Comparison of ENCODE assay signal across 8 cellular contexts in genomic region chr11:114162719-114163123, GRCh38.
A peak's percentile ranks its signal among the peaks of the same experiment; 100 is the strongest.
DNase-seq lines count a peak whose midpoint lies in the region; ATAC-seq and TF ChIP-seq lines count a peak whose summit lies in the region.

No MANE protein-coding gene starts in this region.

- no peak for TF ChIP-seq CTCF in left lung (IDR thresholded peaks at IDR 0.05)
- no peak for TF ChIP-seq CTCF in GM13977 (IDR thresholded peaks at IDR 0.05; ENCODE audit: extremely low read depth, insufficient read depth, missing control alignments)

- DNase-seq in Caki2 (ENCODE audit: low read depth) (peak; percentile 84), NCI-H2196 treated with DMSO at 0.1 percent for 48 hours (lab: John Stamatoyannopoulos, UW; ENCODE audit: unreplicated experiment) (peak; percentile 88), cerebellum (ENCODE audit: low spot score) (peak; percentile 83), left lung (peak in 1 of 2 donors; percentile 83), GM13977 (ENCODE audit: low spot score) (no peak)

- H3K27ac ChIP-seq in left lung, result peak overlapping the region; percentile 75 to 84
- H3K27ac ChIP-seq in temporal lobe (ENCODE audit: low read depth, low read length), result peak overlapping the region; percentile 100

- no peaks in the 10 kb centered on the region for H3K27me3 ChIP-seq in left lung

- intact Hi-C loops in left lung (cut with DNase I), result loop anchor here in 1 of 2 donors (10.0 kb wide), 1 partner anchor 98 kb away; no protein-coding TSS in a partner anchor

- H3K4me1 ChIP-seq in left lung, result peaks cover 84 to 99% of the 10 kb centered on the region in 2 donors

- H3K36me3 ChIP-seq in left lung, result peaks cover 0 to 6% of the 10 kb centered on the region in 2 donors

- ATAC-seq in left lung (peak; percentile 68), GM21737 (IDR thresholded peaks at IDR 0.05; ENCODE audit: unreplicated experiment) (no peak), HG03159 (IDR thresholded peaks at IDR 0.05; ENCODE audit: unreplicated experiment) (no peak)

- H3K9me3 ChIP-seq in left lung, result no peaks in the 10 kb centered on the region

- H3K4me3 ChIP-seq in left lung, result no peak overlapping the region

- in situ Hi-C loops in Caki2 (cut with HindIII; ENCODE audit: low pct_unique_long_range_greater_than_20kb, low sequenced_read_pairs), result no loop called here
- in situ Hi-C loops in GM13977 (cut with MboI; ENCODE audit: low pct_unique_long_range_greater_than_20kb, low sequenced_read_pairs, unreplicated experiment), result no loop called here
